In the genomic region with DNA sequence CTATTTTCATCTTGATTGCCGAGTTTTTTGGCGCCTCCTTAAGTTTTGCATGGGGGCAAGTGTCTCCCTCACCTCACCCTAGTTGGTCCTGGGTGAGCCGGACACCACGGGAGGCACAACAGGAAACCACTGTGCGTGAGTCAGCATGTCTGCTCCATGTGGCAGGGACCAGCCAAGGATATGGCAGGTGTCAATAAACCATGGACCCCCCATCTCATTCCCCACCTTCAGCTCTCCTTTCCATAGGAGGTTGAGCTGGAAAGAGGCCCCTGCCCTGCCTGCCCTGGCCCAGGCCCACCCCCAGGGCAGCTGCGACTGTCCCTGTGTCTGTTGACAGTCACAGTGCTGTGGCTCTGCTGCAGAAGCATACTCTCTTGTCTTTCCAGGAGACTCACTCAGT, we compare ENCODE assay signal across 20 cellular contexts. TPM values are rescaled to one million over a fixed set of nuclear protein-coding genes. Genes with fewer than 3 reads are reported as not detected.
A peak's percentile ranks its signal among the peaks of the same experiment; 100 is the strongest.
DNase-seq lines count a peak whose midpoint lies in the region; ATAC-seq, FAIRE-seq and TF ChIP-seq lines count a peak whose summit lies in the region.
"Had no signal": no experiment of that assay in that cellular context is flagged by ENCODE, and none has a peak within 500 bp of the region (broad histone marks: within the 10 kb centered on the region; RNA-seq: fewer than 3 reads in every experiment).

No MANE protein-coding gene starts in this region.

- ATAC-seq in activated naive CD8-positive, alpha-beta T cell treated with anti-CD3 and anti-CD28 coated beads, Interleukin-2, amount 10 ng/mL, durations not matched to agents 7 days and 5 days (ENCODE audit: low read depth), result no peak
- ATAC-seq in activated naive CD8-positive, alpha-beta T cell treated with anti-CD3 and anti-CD28 coated beads, Interleukin-2, amount 50 U/mL, for 24 hours, result no peak
- ATAC-seq in activated T-cell treated with anti-CD3 and anti-CD28 coated beads, Interleukin-2, amount 50 U/mL, for 72 hours (replicated peaks in 1 of 2), result no peak
- ATAC-seq in HG02571 (IDR thresholded peaks at IDR 0.05; ENCODE audit: unreplicated experiment), result no peak

- peak overlapping the region; percentile 48 for H3K27ac Mint-ChIP-seq in activated naive CD8-positive, alpha-beta T cell treated with anti-CD3 and anti-CD28 coated beads, Interleukin-2, amount 10 ng/mL, durations not matched to agents 7 days and 5 days
- no peak overlapping the region for H3K27ac Mint-ChIP-seq in activated naive CD8-positive, alpha-beta T cell treated with anti-CD3 and anti-CD28 coated beads, Interleukin-2, amount 50 U/mL, for 24 hours
- H3K27ac Mint-ChIP-seq in chondrocyte (ENCODE audit: unreplicated experiment), result no peak overlapping the region
- H3K27ac Mint-ChIP-seq in activated T-cell treated with anti-CD3 and anti-CD28 coated beads, Interleukin-2, amount 50 U/mL, for 72 hours, result no peak overlapping the region
- H3K27ac Mint-ChIP-seq: CD14-positive monocyte; T-helper 2 cell treated with Interferon-gamma antibody and Interleukin-4, amounts not matched to agents 5 μg/mL and 100 μg/mL, for 36 hours had no signal

- H3K36me3 ChIP-seq in KOPT-K1 (ENCODE audit: insufficient read depth, low read length), result 0 out of 2 replicates have a peak, but pooled peaks cover 5% of the 10 kb centered on the region
- H3K36me3 ChIP-seq: HAP-1, SJCRH30 had no signal

- H3K27ac ChIP-seq in KOPT-K1 (ENCODE audit: low read depth, low read length, poor library complexity, severe bottlenecking), result peak overlapping the region; percentile 51
- no peak overlapping the region for H3K27ac ChIP-seq in substantia nigra (ENCODE audit: low read depth, low read length, poor library complexity, severe bottlenecking)
- H3K27ac ChIP-seq: SJCRH30 had no signal

- POLR2A ChIA-PET in activated naive CD8-positive, alpha-beta T cell treated with anti-CD3 and anti-CD28 coated beads, Interleukin-2, amount 10 ng/mL, durations not matched to agents 7 days and 5 days (lab: Charles Lee), result no interaction called here

- H3K4me3 Mint-ChIP-seq in activated naive CD8-positive, alpha-beta T cell treated with anti-CD3 and anti-CD28 coated beads, Interleukin-2, amount 10 ng/mL, durations not matched to agents 7 days and 5 days, result no peak overlapping the region
- no peak overlapping the region for H3K4me3 Mint-ChIP-seq in activated naive CD8-positive, alpha-beta T cell treated with anti-CD3 and anti-CD28 coated beads, Interleukin-2, amount 50 U/mL, for 24 hours
- H3K4me3 Mint-ChIP-seq in chondrocyte (ENCODE audit: unreplicated experiment), result no peak overlapping the region
- H3K4me3 Mint-ChIP-seq in activated T-cell treated with anti-CD3 and anti-CD28 coated beads, Interleukin-2, amount 50 U/mL, for 72 hours, result no peak overlapping the region
- H3K4me3 Mint-ChIP-seq: CD14-positive monocyte; T-helper 2 cell treated with Interferon-gamma antibody and Interleukin-4, amounts not matched to agents 5 μg/mL and 100 μg/mL, for 36 hours had no signal

- no peaks in the 10 kb centered on the region for H3K36me3 Mint-ChIP-seq in activated naive CD8-positive, alpha-beta T cell treated with anti-CD3 and anti-CD28 coated beads, Interleukin-2, amount 10 ng/mL, durations not matched to agents 7 days and 5 days
- H3K36me3 Mint-ChIP-seq in activated naive CD8-positive, alpha-beta T cell treated with anti-CD3 and anti-CD28 coated beads, Interleukin-2, amount 50 U/mL, for 24 hours (ENCODE audit: low read depth), result no peaks in the 10 kb centered on the region
- no peaks in the 10 kb centered on the region for H3K36me3 Mint-ChIP-seq in chondrocyte (ENCODE audit: low read depth)
- H3K36me3 Mint-ChIP-seq in activated T-cell treated with anti-CD3 and anti-CD28 coated beads, Interleukin-2, amount 50 U/mL, for 72 hours (ENCODE audit: insufficient read depth in 2 of 2), result no peaks in the 10 kb centered on the region
- H3K36me3 Mint-ChIP-seq: CD14-positive monocyte had no signal

- H3K9me3 ChIP-seq in KOPT-K1 (ENCODE audit: insufficient read depth, low read length, poor library complexity, severe bottlenecking), result no peaks in the 10 kb centered on the region
- H3K9me3 ChIP-seq: HAP-1, SJCRH30 had no signal

- H3K27me3 Mint-ChIP-seq in activated naive CD8-positive, alpha-beta T cell treated with anti-CD3 and anti-CD28 coated beads, Interleukin-2, amount 10 ng/mL, durations not matched to agents 7 days and 5 days, result no peaks in the 10 kb centered on the region
- H3K27me3 Mint-ChIP-seq in activated naive CD8-positive, alpha-beta T cell treated with anti-CD3 and anti-CD28 coated beads, Interleukin-2, amount 50 U/mL, for 24 hours, result no peaks in the 10 kb centered on the region
- no peaks in the 10 kb centered on the region for H3K27me3 Mint-ChIP-seq in chondrocyte (ENCODE audit: low read depth)
- no peaks in the 10 kb centered on the region for H3K27me3 Mint-ChIP-seq in activated T-cell treated with anti-CD3 and anti-CD28 coated beads, Interleukin-2, amount 50 U/mL, for 72 hours (ENCODE audit: low read depth)

- peaks cover 31% of the 10 kb centered on the region for H3K4me1 Mint-ChIP-seq in activated naive CD8-positive, alpha-beta T cell treated with anti-CD3 and anti-CD28 coated beads, Interleukin-2, amount 10 ng/mL, durations not matched to agents 7 days and 5 days
- peaks cover 29% of the 10 kb centered on the region for H3K4me1 Mint-ChIP-seq in activated naive CD8-positive, alpha-beta T cell treated with anti-CD3 and anti-CD28 coated beads, Interleukin-2, amount 50 U/mL, for 24 hours
- peaks cover 8% of the 10 kb centered on the region for H3K4me1 Mint-ChIP-seq in chondrocyte (ENCODE audit: low read depth)
- H3K4me1 Mint-ChIP-seq in activated T-cell treated with anti-CD3 and anti-CD28 coated beads, Interleukin-2, amount 50 U/mL, for 72 hours (ENCODE audit: low read depth), result peaks cover 30% of the 10 kb centered on the region

- TF ChIP-seq CTCF in chondrocyte (IDR thresholded peaks at IDR 0.05), result no peak

- no peak for FAIRE-seq in GM12891 (lab: Jason Lieb, UNC)
- FAIRE-seq: A204.1 had no signal

- TF ChIP-seq POLR2A in GM12891 (IDR thresholded peaks at IDR 0.05; ENCODE audit: low read depth, low read length), result no peak

- DNase-seq in activated naive CD8-positive, alpha-beta T cell treated with anti-CD3 and anti-CD28 coated beads, Interleukin-2, amount 10 ng/mL, durations not matched to agents 7 days and 5 days, result no peak
- no peak for DNase-seq in activated naive CD8-positive, alpha-beta T cell treated with anti-CD3 and anti-CD28 coated beads, Interleukin-2, amount 50 U/mL, for 24 hours
- DNase-seq in chondrocyte (ENCODE audit: low spot score), result peak; percentile 47
- no peak for DNase-seq in substantia nigra (lab: John Stamatoyannopoulos, UW)
- DNase-seq in GM12891 (ENCODE audit: insufficient read length, low spot score), result no peak
- DNase-seq in activated T-cell treated with anti-CD3 and anti-CD28 coated beads, Interleukin-2, amount 50 U/mL, for 72 hours, result no peak
- DNase-seq: DMS79, KG1, MM.1S, NCI-H1417 treated with DMSO at 0.1 percent for 48 hours, NCI-H2029 treated with DMSO at 0.1 percent for 48 hours, NCI-H510A, SJCRH30, SW 1271 had no signal

- no peaks in the 10 kb centered on the region for H3K9me3 Mint-ChIP-seq in activated naive CD8-positive, alpha-beta T cell treated with anti-CD3 and anti-CD28 coated beads, Interleukin-2, amount 10 ng/mL, durations not matched to agents 7 days and 5 days
- no peaks in the 10 kb centered on the region for H3K9me3 Mint-ChIP-seq in activated naive CD8-positive, alpha-beta T cell treated with anti-CD3 and anti-CD28 coated beads, Interleukin-2, amount 50 U/mL, for 24 hours
- H3K9me3 Mint-ChIP-seq in chondrocyte (ENCODE audit: low read depth), result no peaks in the 10 kb centered on the region
- H3K9me3 Mint-ChIP-seq in activated T-cell treated with anti-CD3 and anti-CD28 coated beads, Interleukin-2, amount 50 U/mL, for 72 hours, result no peaks in the 10 kb centered on the region
- H3K9me3 Mint-ChIP-seq: T-helper 2 cell treated with Interferon-gamma antibody and Interleukin-4, amounts not matched to agents 5 μg/mL and 100 μg/mL, for 36 hours had no signal

TF ChIP-seq in GM12891, 5 proteins besides CTCF, POLR2A, EP300 and RAD21:
- TF ChIP-seq TAF1 (IDR thresholded peaks at IDR 0.05; ENCODE audit: low read depth, low read length), result no peak
- no peak for TF ChIP-seq SPI1 (IDR thresholded peaks at IDR 0.05; ENCODE audit: low read depth, low read length)
- no peak for TF ChIP-seq PAX5 (IDR thresholded peaks at IDR 0.05; ENCODE audit: insufficient read depth, low read length, severe bottlenecking)
- TF ChIP-seq POLR2AphosphoS5 (IDR thresholded peaks at IDR 0.05; ENCODE audit: low read depth, low read length), result no peak
- TF ChIP-seq POU2F2 (IDR thresholded peaks at IDR 0.05; ENCODE audit: low read depth, low read length), result no peak

RNA-seq across cellular contexts. Expression of a gene that starts 3.1 kb away (rescaled TPM):
- 1 to 10 TPM; 4.1 to 6.3 TPM for total RNA-seq in activated naive CD8-positive, alpha-beta T cell treated with anti-CD3 and anti-CD28 coated beads, Interleukin-2, amount 10 ng/mL, durations not matched to agents 7 days and 5 days
- total RNA-seq in chondrocyte, result 3.3 to 5.4 TPM (median 3.7 TPM) in 3 replicates
- 1.6 TPM for polyA plus RNA-seq in GM12891 (2012; ENCODE audit: low read depth, missing spikeins)
- 1 to 10 TPM; 5.2 to 5.8 TPM for total RNA-seq in activated T-cell treated with anti-CD3 and anti-CD28 coated beads, Interleukin-2, amount 50 U/mL, for 72 hours

RNA-seq across cellular contexts. Expression of a gene that starts 3.7 kb away (rescaled TPM):
- total RNA-seq in activated naive CD8-positive, alpha-beta T cell treated with anti-CD3 and anti-CD28 coated beads, Interleukin-2, amount 10 ng/mL, durations not matched to agents 7 days and 5 days, result under 1 TPM in 1 of 2 experiments, not detected in 1; 0.30 TPM
- 0.22 to 1.5 TPM (median 0.33 TPM) in 3 replicates for total RNA-seq in chondrocyte
- 0.91 TPM for polyA plus RNA-seq in GM12891 (2012; ENCODE audit: low read depth, missing spikeins)
- total RNA-seq in activated T-cell treated with anti-CD3 and anti-CD28 coated beads, Interleukin-2, amount 50 U/mL, for 72 hours, result under 1 TPM; 0.24 to 0.63 TPM
- total RNA-seq: SJCRH30 had no signal
